ENCODE assay signal across 16 cellular contexts in genomic region chr2:101400048-101400447, GRCh38. TPM values are rescaled to one million over a fixed set of nuclear protein-coding genes. Genes with fewer than 3 reads are reported as not detected.
DNase-seq lines count a peak whose midpoint lies in the region; ATAC-seq, FAIRE-seq and TF ChIP-seq lines count a peak whose summit lies in the region.
"Had no signal": no experiment of that assay in that cellular context is flagged by ENCODE, and none has a peak within 500 bp of the region (broad histone marks: within the 10 kb centered on the region; RNA-seq: fewer than 3 reads in every experiment).

No MANE protein-coding gene starts in this region.

- no peaks in the 10 kb centered on the region for H3F3A ChIP-seq in Loucy (ENCODE audit: low read depth)

- intact Hi-C loops in mammary epithelial cell (cut with micrococcal nuclease) (no loop called here), mucosa of descending colon (cut with DNase I, micrococcal nuclease) (no loop called here)

- WGBS in mammary epithelial cell (ENCODE audit: low coverage, missing lambda C conversion rate) = 90% methylated on average over 8 of the region's 8 CpGs

- H3K9ac ChIP-seq in Loucy (ENCODE audit: low read depth, low read length, poor library complexity, severe bottlenecking) (peak overlapping the region; percentile 24), mammary epithelial cell (ENCODE audit: insufficient read depth, low read length) (no peak overlapping the region)

- BruUV-seq in mammary epithelial cell (replicated peaks; lab: Mats Ljungman, UMichigan) = no TSS peak

- H3K79me2 ChIP-seq in Loucy (ENCODE audit: insufficient read depth, low read length) = no peaks in the 10 kb centered on the region
- no peaks in the 10 kb centered on the region for H3K79me2 ChIP-seq in mammary epithelial cell (ENCODE audit: insufficient read depth, low read length)

- no peaks in the 10 kb centered on the region for H3K9me3 Mint-ChIP-seq in chondrocyte (ENCODE audit: low read depth)
- H3K9me3 Mint-ChIP-seq: CD8-positive, alpha-beta memory T cell had no signal

- no peaks in the 10 kb centered on the region for H3K9me2 ChIP-seq in Loucy (replicated peaks; ENCODE audit: low read depth, low read length)

- peaks cover 10% of the 10 kb centered on the region for H3K4me1 Mint-ChIP-seq in chondrocyte (ENCODE audit: low read depth)
- H3K4me1 Mint-ChIP-seq: CD8-positive, alpha-beta memory T cell had no signal

- in situ Hi-C loops in mammary epithelial cell (cut with MboI; ENCODE audit: low sequenced_read_pairs in 2 of 2) = loop anchor here in 1 of 2 donors (25.0 kb wide), 1 partner anchor 437 kb away; no protein-coding TSS in a partner anchor

- TF ChIP-seq CTCF in Loucy (conservative IDR thresholded peaks at IDR 0.05; ENCODE audit: low read length) (no peak), mammary epithelial cell (conservative IDR thresholded peaks at IDR 0.05 in 1 of 2, IDR thresholded peaks at IDR 0.05 in 1 of 2; ENCODE audit: extremely low read depth in 1 of 2, insufficient read depth in 1 of 2, low read depth in 1 of 2, low read length in 2 of 2) (no peak), mucosa of descending colon (IDR thresholded peaks at IDR 0.05) (no peak), D721Med (IDR thresholded peaks at IDR 0.05; ENCODE audit: insufficient read depth, missing control alignments) (no peak), chondrocyte (IDR thresholded peaks at IDR 0.05) (no peak)

- ATAC-seq in mucosa of descending colon = peak; percentile 83
- ATAC-seq in GM21526 (IDR thresholded peaks at IDR 0.05; ENCODE audit: low FRiP score, unreplicated experiment) = no peak
- ATAC-seq: activated CD8-positive, alpha-beta T cell treated with anti-CD3 and anti-CD28 coated beads, Interleukin-2, amount 10 ng/mL, durations not matched to agents 7 days and 5 days had no signal

- H3K27me3 Mint-ChIP-seq in chondrocyte (ENCODE audit: low read depth) = peaks cover 9% of the 10 kb centered on the region

- no peak overlapping the region for H3K27ac ChIP-seq in mammary epithelial cell (ENCODE audit: insufficient read depth, low read depth, low read length)
- H3K27ac ChIP-seq: breast epithelium had no signal

- H3K4me3 Mint-ChIP-seq in chondrocyte (ENCODE audit: unreplicated experiment) = no peak overlapping the region
- H3K4me3 Mint-ChIP-seq: activated CD8-positive, alpha-beta T cell treated with anti-CD3 and anti-CD28 coated beads, Interleukin-2, amount 10 ng/mL, durations not matched to agents 7 days and 5 days; CD8-positive, alpha-beta memory T cell had no signal

- no peak overlapping the region for H3K4me3 ChIP-seq in Loucy (ENCODE audit: low read length, poor library complexity, severe bottlenecking)
- no peak overlapping the region for H3K4me3 ChIP-seq in mammary epithelial cell (replicated peaks in 1 of 3; ENCODE audit: insufficient read depth in 1 of 3, low read depth in 2 of 3, low read length in 3 of 3)
- no peak overlapping the region for H3K4me3 ChIP-seq in mucosa of descending colon
- H3K4me3 ChIP-seq: breast epithelium, K562 had no signal

- H2AFZ ChIP-seq in Loucy (ENCODE audit: low read length) (no peak overlapping the region), mammary epithelial cell (ENCODE audit: low read depth, low read length) (no peak overlapping the region)

- no peak overlapping the region for H3K27ac Mint-ChIP-seq in chondrocyte (ENCODE audit: unreplicated experiment)
- H3K27ac Mint-ChIP-seq: activated CD8-positive, alpha-beta T cell treated with anti-CD3 and anti-CD28 coated beads, Interleukin-2, amount 10 ng/mL, durations not matched to agents 7 days and 5 days; CD8-positive, alpha-beta memory T cell had no signal

- H3K4me1 ChIP-seq in Loucy (ENCODE audit: insufficient read depth, low read length, poor library complexity, severe bottlenecking) = peaks cover 28% of the 10 kb centered on the region
- H3K4me1 ChIP-seq in mammary epithelial cell (ENCODE audit: insufficient read depth, low read length) = peaks cover 17% of the 10 kb centered on the region
- H3K4me1 ChIP-seq in mucosa of descending colon (ENCODE audit: low read depth) = peaks cover 4% of the 10 kb centered on the region
- H3K4me1 ChIP-seq: breast epithelium had no signal

- DNase-seq in EH (ENCODE audit: low read depth) (peak; percentile 4), mammary epithelial cell (peak; percentile 29), mucosa of descending colon (no peak), NCI-H146 treated with DMSO at 0.1 percent for 48 hours (lab: John Stamatoyannopoulos, UW; ENCODE audit: unreplicated experiment) (no peak), D721Med (ENCODE audit: insufficient read length, low spot score) (no peak), chondrocyte (ENCODE audit: low spot score) (no peak)
- DNase-seq: activated CD8-positive, alpha-beta T cell treated with anti-CD3 and anti-CD28 coated beads, Interleukin-2, amount 10 ng/mL, durations not matched to agents 7 days and 5 days; activated naive CD4-positive, alpha-beta T cell treated with Interleukin-2 at 50 U/mL for 16 hours; CD8-positive, alpha-beta memory T cell; hippocampal formation; NCI-H2081; nucleus accumbens had no signal

- H3K36me3 ChIP-seq in Loucy (ENCODE audit: insufficient read depth, low read length) (no peaks in the 10 kb centered on the region), mammary epithelial cell (ENCODE audit: insufficient read depth, low read length) (no peaks in the 10 kb centered on the region), mucosa of descending colon (ENCODE audit: low read depth) (no peaks in the 10 kb centered on the region)
- H3K36me3 ChIP-seq: breast epithelium had no signal

- no peak for FAIRE-seq in D721Med (lab: Jason Lieb, UNC)
- FAIRE-seq: K562 had no signal

- H3K36me3 Mint-ChIP-seq in chondrocyte (ENCODE audit: low read depth) = no peaks in the 10 kb centered on the region

- CTCF ChIA-PET in mammary epithelial cell (lab: Charles Lee; ENCODE audit: low non-redundant PET) = no interaction called here

- H4K20me1 ChIP-seq in Loucy (ENCODE audit: insufficient read depth, low read length, poor library complexity, severe bottlenecking) (no peaks in the 10 kb centered on the region), mammary epithelial cell (ENCODE audit: insufficient read depth, low read length) (no peaks in the 10 kb centered on the region)

- dilution Hi-C loops in mammary epithelial cell (cut with HindIII; ENCODE audit: low sequenced_read_pairs) = no loop called here

- H3K9me3 ChIP-seq in Loucy (ENCODE audit: insufficient read depth, low read depth, low read length) = no peaks in the 10 kb centered on the region
- H3K9me3 ChIP-seq in mammary epithelial cell (replicated peaks; ENCODE audit: insufficient read depth, low read length) = no peaks in the 10 kb centered on the region
- H3K9me3 ChIP-seq in mucosa of descending colon = no peaks in the 10 kb centered on the region
- H3K9me3 ChIP-seq: breast epithelium had no signal

- H3K4me2 ChIP-seq in Loucy (ENCODE audit: low read depth, low read length, poor library complexity, severe bottlenecking) (peak overlapping the region; percentile 46), mammary epithelial cell (ENCODE audit: insufficient read depth, low read depth, low read length) (no peak overlapping the region)

- no peaks in the 10 kb centered on the region for H3K27me3 ChIP-seq in Loucy (ENCODE audit: insufficient read depth, low read length, poor library complexity, severe bottlenecking)
- H3K27me3 ChIP-seq in mammary epithelial cell (ENCODE audit: insufficient read depth, low read length) = no peaks in the 10 kb centered on the region
- H3K27me3 ChIP-seq: breast epithelium had no signal

RNA-seq across cellular contexts. Expression of gene CREG2, which starts 12.7 kb away (rescaled TPM):
- 1 to 10 TPM in 1 of 2 donors, under 1 TPM in 1; under 0.01 to 1.4 TPM for total RNA-seq in mammary epithelial cell
- polyA plus RNA-seq in mammary epithelial cell = 3.6 TPM
- polyA minus RNA-seq in mammary epithelial cell = not detected
- 1 to 10 TPM in 1 of 3 donors, under 1 TPM in 1, not detected in 1; 0.19 to 1.1 TPM for total RNA-seq in mucosa of descending colon
- total RNA-seq in chondrocyte = not detected in 3 replicates
- total RNA-seq: activated CD8-positive, alpha-beta T cell treated with anti-CD3 and anti-CD28 coated beads, Interleukin-2, amount 10 ng/mL, durations not matched to agents 7 days and 5 days; CD8-positive, alpha-beta memory T cell; K562 had no signal
- polyA plus RNA-seq: CD8-positive, alpha-beta memory T cell; K562 had no signal

Comparison
In these comparisons a context has a peak if more than half of its experiments do, and no peak if none do; other contexts are left out.
1. DNase-seq: peak in EH (single experiment) and mammary epithelial cell (single experiment); none in mucosa of descending colon (0 of 3), NCI-H146 treated with DMSO at 0.1 percent for 48 hours (single experiment), D721Med (single experiment) and chondrocyte (single experiment).